ENCODE assay signal across 1 cellular context in the genomic region with DNA sequence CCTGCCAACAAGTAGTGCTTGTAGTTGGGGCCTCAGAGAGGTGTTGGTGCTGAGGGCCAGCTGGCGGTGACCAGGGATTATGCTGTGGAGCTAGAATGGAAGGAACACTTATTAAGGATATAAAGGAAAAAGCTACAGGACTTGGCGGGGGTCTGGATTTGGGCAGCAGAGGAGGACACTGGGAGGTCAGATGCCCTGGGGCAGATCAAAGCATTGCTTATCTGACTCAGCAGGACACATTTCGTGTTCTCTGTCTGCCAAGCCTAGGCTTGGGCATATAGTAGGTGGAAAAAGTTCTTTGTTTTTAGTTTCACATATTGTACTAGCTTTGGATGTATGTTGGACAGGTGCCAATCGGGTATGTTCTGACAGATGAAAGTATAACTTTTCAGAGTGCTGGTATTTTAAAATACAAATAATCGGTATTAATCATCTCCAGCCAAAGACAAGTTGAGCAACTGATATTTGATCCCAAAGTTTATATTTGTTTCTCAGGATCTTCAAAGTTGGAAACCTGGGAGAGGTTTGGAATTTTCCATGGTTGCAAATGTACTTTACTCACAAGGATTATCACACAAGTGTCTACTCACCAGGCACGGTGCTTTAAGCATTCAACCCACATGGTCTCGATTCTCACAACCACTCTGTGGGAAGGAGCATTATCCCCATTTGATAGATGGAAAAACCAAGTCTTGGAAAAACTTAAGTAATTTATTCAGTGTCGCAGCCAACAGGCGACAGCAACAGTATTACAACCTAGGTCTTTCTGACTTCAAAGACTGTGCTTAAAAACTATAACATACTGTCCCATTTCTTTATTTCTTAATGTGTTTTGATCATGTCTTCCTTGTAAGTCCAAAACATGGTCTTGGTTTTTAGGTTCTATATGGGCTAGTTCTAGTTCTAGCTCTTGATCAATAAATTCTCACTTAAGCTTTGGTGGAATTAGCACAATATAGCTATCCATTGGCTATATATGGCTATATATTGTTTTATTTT.
TF ChIP-seq lines count a peak whose summit lies in the region.

No MANE protein-coding gene starts in this region.

TF ChIP-seq in HepG2, 621 proteins besides CTCF, POLR2A, EP300 and RAD21 (continued from another document):
- TF ChIP-seq, protein P1, sequence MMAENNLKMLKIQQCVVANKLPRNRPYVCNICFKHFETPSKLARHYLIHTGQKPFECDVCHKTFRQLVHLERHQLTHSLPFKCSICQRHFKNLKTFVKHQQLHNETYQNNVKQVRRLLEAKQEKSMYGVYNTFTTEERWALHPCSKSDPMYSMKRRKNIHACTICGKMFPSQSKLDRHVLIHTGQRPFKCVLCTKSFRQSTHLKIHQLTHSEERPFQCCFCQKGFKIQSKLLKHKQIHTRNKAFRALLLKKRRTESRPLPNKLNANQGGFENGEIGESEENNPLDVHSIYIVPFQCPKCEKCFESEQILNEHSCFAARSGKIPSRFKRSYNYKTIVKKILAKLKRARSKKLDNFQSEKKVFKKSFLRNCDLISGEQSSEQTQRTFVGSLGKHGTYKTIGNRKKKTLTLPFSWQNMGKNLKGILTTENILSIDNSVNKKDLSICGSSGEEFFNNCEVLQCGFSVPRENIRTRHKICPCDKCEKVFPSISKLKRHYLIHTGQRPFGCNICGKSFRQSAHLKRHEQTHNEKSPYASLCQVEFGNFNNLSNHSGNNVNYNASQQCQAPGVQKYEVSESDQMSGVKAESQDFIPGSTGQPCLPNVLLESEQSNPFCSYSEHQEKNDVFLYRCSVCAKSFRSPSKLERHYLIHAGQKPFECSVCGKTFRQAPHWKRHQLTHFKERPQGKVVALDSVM (CRISPR knock-in tag; IDR thresholded peaks at IDR 0.05) = no peak
- TF ChIP-seq IRF2 (CRISPR knock-in tag; IDR thresholded peaks at IDR 0.05) (no peak), ZNF784 (CRISPR knock-in tag; IDR thresholded peaks at IDR 0.05; ENCODE audit: borderline replicate concordance) (no peak), ZFP82 (CRISPR knock-in tag; IDR thresholded peaks at IDR 0.05; ENCODE audit: borderline replicate concordance) (no peak), HDAC2 (CRISPR knock-in tag; IDR thresholded peaks at IDR 0.05) (peak; percentile 69), ZNF260 (CRISPR knock-in tag; IDR thresholded peaks at IDR 0.05; ENCODE audit: borderline replicate concordance, low read depth) (no peak), CBX5 (CRISPR knock-in tag; IDR thresholded peaks at IDR 0.05; ENCODE audit: borderline replicate concordance) (no peak), TEAD3 (CRISPR knock-in tag; optimal IDR thresholded peaks at IDR 0.05; ENCODE audit: borderline replicate concordance) (no peak), ZNF530 (CRISPR knock-in tag; IDR thresholded peaks at IDR 0.05; ENCODE audit: low read depth) (no peak), KLF13 (CRISPR knock-in tag; IDR thresholded peaks at IDR 0.05) (no peak), ZNF460 (CRISPR knock-in tag; IDR thresholded peaks at IDR 0.05; ENCODE audit: borderline replicate concordance) (no peak), MAF1 (CRISPR knock-in tag; IDR thresholded peaks at IDR 0.05; ENCODE audit: borderline replicate concordance) (no peak), ZNF230 (CRISPR knock-in tag; IDR thresholded peaks at IDR 0.05) (no peak), KDM3A (CRISPR knock-in tag; IDR thresholded peaks at IDR 0.05; ENCODE audit: low read depth) (no peak), TOE1 (CRISPR knock-in tag; IDR thresholded peaks at IDR 0.05) (no peak), RNF219 (CRISPR knock-in tag; IDR thresholded peaks at IDR 0.05) (no peak), AHR (CRISPR knock-in tag; IDR thresholded peaks at IDR 0.05) (no peak), KAT7 (CRISPR knock-in tag; IDR thresholded peaks at IDR 0.05; ENCODE audit: borderline replicate concordance) (no peak), TARDBP (CRISPR knock-in tag; IDR thresholded peaks at IDR 0.05) (no peak), ZFAT (CRISPR knock-in tag; conservative IDR thresholded peaks at IDR 0.05) (no peak), ZNF546 (CRISPR knock-in tag; conservative IDR thresholded peaks at IDR 0.05) (no peak), RFXANK (CRISPR knock-in tag; IDR thresholded peaks at IDR 0.05) (no peak), PAX8 (CRISPR knock-in tag; IDR thresholded peaks at IDR 0.05; ENCODE audit: borderline replicate concordance) (no peak), HHEX (CRISPR knock-in tag; IDR thresholded peaks at IDR 0.05) (no peak), ARNTL (CRISPR knock-in tag; IDR thresholded peaks at IDR 0.05) (no peak), CSRNP2 (CRISPR knock-in tag; conservative IDR thresholded peaks at IDR 0.05; ENCODE audit: low read depth) (no peak), ZSCAN29 (CRISPR knock-in tag; conservative IDR thresholded peaks at IDR 0.05) (no peak), NCOA1 (CRISPR knock-in tag; IDR thresholded peaks at IDR 0.05) (no peak), SP4 (CRISPR knock-in tag; IDR thresholded peaks at IDR 0.05) (no peak), FOXP1 (IDR thresholded peaks at IDR 0.05) (no peak), FOXP1 (CRISPR knock-in tag; IDR thresholded peaks at IDR 0.05) (peak; percentile 13; the same call in 1 of the 2 replicates), ZNF124 (CRISPR knock-in tag; IDR thresholded peaks at IDR 0.05) (no peak), ESRRA (CRISPR knock-in tag; IDR thresholded peaks at IDR 0.05; ENCODE audit: low read depth) (no peak), CBFB (CRISPR knock-in tag; IDR thresholded peaks at IDR 0.05) (no peak), MTA3 (CRISPR knock-in tag; IDR thresholded peaks at IDR 0.05) (no peak), ZNF792 (CRISPR knock-in tag; IDR thresholded peaks at IDR 0.05) (no peak), KLF9 (CRISPR knock-in tag; IDR thresholded peaks at IDR 0.05; ENCODE audit: low read depth) (no peak), ZNF121 (CRISPR knock-in tag; IDR thresholded peaks at IDR 0.05) (no peak), SIN3A (IDR thresholded peaks at IDR 0.05; ENCODE audit: borderline replicate concordance, low read depth, low read length) (no peak), HOXD1 (CRISPR knock-in tag; IDR thresholded peaks at IDR 0.05) (no peak), MIXL1 (CRISPR knock-in tag; IDR thresholded peaks at IDR 0.05) (no peak), CREBL2 (CRISPR knock-in tag; IDR thresholded peaks at IDR 0.05; ENCODE audit: borderline replicate concordance) (no peak), GATAD2A (CRISPR knock-in tag; IDR thresholded peaks at IDR 0.05) (peak; percentile 70; the same call in 1 of the 2 replicates), ZNF557 (CRISPR knock-in tag; IDR thresholded peaks at IDR 0.05) (no peak), TCF7 (IDR thresholded peaks at IDR 0.05; ENCODE audit: low read depth) (peak; percentile 69; the same call in 1 of the 2 replicates), TAF15 (IDR thresholded peaks at IDR 0.05; ENCODE audit: low read depth, low read length, poor library complexity, severe bottlenecking) (no peak), HCFC1 (IDR thresholded peaks at IDR 0.05; ENCODE audit: low read depth, low read length) (no peak), PHF5A (CRISPR knock-in tag; IDR thresholded peaks at IDR 0.05; ENCODE audit: low read depth, unreplicated experiment) (no peak), KDM2A (CRISPR knock-in tag; IDR thresholded peaks at IDR 0.05; ENCODE audit: borderline replicate concordance, low read depth) (no peak), ZBTB46 (CRISPR knock-in tag; IDR thresholded peaks at IDR 0.05; ENCODE audit: borderline replicate concordance) (no peak), ZBTB8A (CRISPR knock-in tag; IDR thresholded peaks at IDR 0.05; ENCODE audit: borderline replicate concordance, low read depth) (no peak), ZNF720 (CRISPR knock-in tag; IDR thresholded peaks at IDR 0.05) (no peak)
- TF ChIP-seq, protein P2, sequence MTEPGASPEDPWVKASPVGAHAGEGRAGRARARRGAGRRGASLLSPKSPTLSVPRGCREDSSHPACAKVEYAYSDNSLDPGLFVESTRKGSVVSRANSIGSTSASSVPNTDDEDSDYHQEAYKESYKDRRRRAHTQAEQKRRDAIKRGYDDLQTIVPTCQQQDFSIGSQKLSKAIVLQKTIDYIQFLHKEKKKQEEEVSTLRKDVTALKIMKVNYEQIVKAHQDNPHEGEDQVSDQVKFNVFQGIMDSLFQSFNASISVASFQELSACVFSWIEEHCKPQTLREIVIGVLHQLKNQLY (CRISPR knock-in tag; IDR thresholded peaks at IDR 0.05) = no peak
- TF ChIP-seq, protein P3, sequence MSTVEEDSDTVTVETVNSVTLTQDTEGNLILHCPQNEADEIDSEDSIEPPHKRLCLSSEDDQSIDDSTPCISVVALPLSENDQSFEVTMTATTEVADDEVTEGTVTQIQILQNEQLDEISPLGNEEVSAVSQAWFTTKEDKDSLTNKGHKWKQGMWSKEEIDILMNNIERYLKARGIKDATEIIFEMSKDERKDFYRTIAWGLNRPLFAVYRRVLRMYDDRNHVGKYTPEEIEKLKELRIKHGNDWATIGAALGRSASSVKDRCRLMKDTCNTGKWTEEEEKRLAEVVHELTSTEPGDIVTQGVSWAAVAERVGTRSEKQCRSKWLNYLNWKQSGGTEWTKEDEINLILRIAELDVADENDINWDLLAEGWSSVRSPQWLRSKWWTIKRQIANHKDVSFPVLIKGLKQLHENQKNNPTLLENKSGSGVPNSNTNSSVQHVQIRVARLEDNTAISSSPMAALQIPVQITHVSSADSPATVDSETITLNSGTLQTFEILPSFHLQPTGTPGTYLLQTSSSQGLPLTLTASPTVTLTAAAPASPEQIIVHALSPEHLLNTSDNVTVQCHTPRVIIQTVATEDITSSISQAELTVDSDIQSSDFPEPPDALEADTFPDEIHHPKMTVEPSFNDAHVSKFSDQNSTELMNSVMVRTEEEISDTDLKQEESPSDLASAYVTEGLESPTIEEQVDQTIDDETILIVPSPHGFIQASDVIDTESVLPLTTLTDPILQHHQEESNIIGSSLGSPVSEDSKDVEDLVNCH (CRISPR knock-in tag; IDR thresholded peaks at IDR 0.05) = no peak
